In the genomic region with DNA sequence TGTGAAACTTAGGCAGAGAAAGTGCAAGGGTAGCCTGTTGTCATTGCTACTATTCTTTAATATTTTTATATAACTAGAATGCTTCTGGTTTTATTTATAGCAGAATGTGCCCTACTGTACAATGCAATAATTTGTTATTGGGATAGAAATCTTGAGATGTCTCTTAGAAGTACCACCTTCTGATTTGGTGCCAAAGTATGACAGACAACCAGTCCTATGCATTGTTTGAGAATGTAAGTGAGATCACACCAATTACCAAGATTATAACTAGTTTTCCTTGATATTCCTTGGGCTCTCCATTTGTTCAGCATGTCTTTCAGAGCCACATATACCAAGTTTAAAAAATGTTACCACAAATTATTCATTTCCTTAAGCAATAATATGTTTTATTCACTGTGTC, we compare ENCODE assay signal across 22 cellular contexts.
"Had no signal": no experiment of that assay in that cellular context is flagged by ENCODE, and none has a peak within 500 bp of the region (broad histone marks: within the 10 kb centered on the region; RNA-seq: fewer than 3 reads in every experiment).

No MANE protein-coding gene starts in this region.

- H3K4me1 Mint-ChIP-seq: naive thymus-derived CD4-positive, alpha-beta T cell; nephron progenitor cell had no signal

- H3K9ac ChIP-seq: parathyroid adenoma had no signal

- DNase-seq: effector memory CD8-positive, alpha-beta T cell; esophagus squamous epithelium; foreskin melanocyte; head of caudate nucleus; naive thymus-derived CD4-positive, alpha-beta T cell; nephron progenitor cell; psoas muscle; retina; stimulated activated CD4-positive, alpha-beta T cell treated with anti-CD3 and anti-CD28 coated beads, Interleukin-2, amount 100 ng/mL, for 24 hours; stimulated activated CD4-positive, alpha-beta T cell treated with anti-CD3 and anti-CD28 coated beads, Interleukin-4, amount 100 ng/mL, for 4 hours; stimulated activated naive CD4-positive, alpha-beta T cell; stomach; substantia nigra; transverse colon had no signal

- H3K79me2 ChIP-seq: hepatocyte, parathyroid adenoma had no signal

- H3K27me3 Mint-ChIP-seq: dendritic cell treated with granulocyte-macrophage colony-stimulating factor and Interleukin-4, amounts not matched to agents 40 ng/mL and 50 ng/mL, for 4 days; effector memory CD8-positive, alpha-beta T cell; naive thymus-derived CD4-positive, alpha-beta T cell had no signal

- ATAC-seq: effector memory CD8-positive, alpha-beta T cell; naive thymus-derived CD4-positive, alpha-beta T cell; psoas muscle; sciatic nerve had no signal

- H3K9me3 Mint-ChIP-seq: dendritic cell treated with granulocyte-macrophage colony-stimulating factor and Interleukin-4, amounts not matched to agents 40 ng/mL and 50 ng/mL, for 4 days; nephron progenitor cell had no signal

- FAIRE-seq: colon, islet of Langerhans had no signal

- H3K27ac Mint-ChIP-seq: dendritic cell treated with granulocyte-macrophage colony-stimulating factor and Interleukin-4, amounts not matched to agents 40 ng/mL and 50 ng/mL, for 4 days; effector memory CD8-positive, alpha-beta T cell; naive thymus-derived CD4-positive, alpha-beta T cell; nephron progenitor cell had no signal

- H3K36me3 ChIP-seq: esophagus squamous epithelium, stomach, thoracic aorta, transverse colon had no signal

- H3K4me2 ChIP-seq: hepatocyte had no signal

- H3K9me3 ChIP-seq: esophagus squamous epithelium, psoas muscle, stomach, thoracic aorta, transverse colon had no signal

- H3K27ac ChIP-seq: epithelial cell of prostate, esophagus squamous epithelium, hepatocyte, parathyroid adenoma, psoas muscle, stomach, thoracic aorta, transverse colon had no signal

- H3K4me3 ChIP-seq: esophagus squamous epithelium, hepatocyte, psoas muscle, stomach, thoracic aorta, transverse colon had no signal

- H3K36me3 Mint-ChIP-seq: naive thymus-derived CD4-positive, alpha-beta T cell had no signal

- H3K27me3 ChIP-seq: esophagus squamous epithelium, hepatocyte, stomach, transverse colon had no signal

- H3K4me3 Mint-ChIP-seq: dendritic cell treated with granulocyte-macrophage colony-stimulating factor and Interleukin-4, amounts not matched to agents 40 ng/mL and 50 ng/mL, for 4 days; effector memory CD8-positive, alpha-beta T cell; naive thymus-derived CD4-positive, alpha-beta T cell; nephron progenitor cell had no signal

- H2AFZ ChIP-seq: hepatocyte, parathyroid adenoma had no signal

- H3K4me1 ChIP-seq: esophagus squamous epithelium, parathyroid adenoma, psoas muscle, stomach, transverse colon had no signal
